ENCODE assay signal across 18 cellular contexts in genomic region chr17:81621494-81622230, GRCh38. TPM values are rescaled to one million over a fixed set of nuclear protein-coding genes. Genes with fewer than 3 reads are reported as not detected.
DNase-seq lines count a peak whose midpoint lies in the region; ATAC-seq and TF ChIP-seq lines count a peak whose summit lies in the region.
"Had no signal": no experiment of that assay in that cellular context is flagged by ENCODE, and none has a peak within 500 bp of the region (broad histone marks: within the 10 kb centered on the region; RNA-seq: fewer than 3 reads in every experiment).

No MANE protein-coding gene starts in this region.

- H3K9me3 ChIP-seq in lower lobe of right lung (no peaks in the 10 kb centered on the region), subcutaneous abdominal adipose tissue (ENCODE audit: control insufficient read depth in 5 of 5, low read length in 5 of 5) (no peaks in the 10 kb centered on the region)
- H3K9me3 ChIP-seq: mucosa of descending colon had no signal

- H3K4me3 ChIP-seq in lower lobe of right lung (no peak overlapping the region), subcutaneous abdominal adipose tissue (ENCODE audit: low read depth in 1 of 5, low read length in 5 of 5) (no peak overlapping the region)
- H3K4me3 ChIP-seq: mucosa of descending colon had no signal

- peak overlapping the region in 1 of 5 donors; percentile 19 for H3K9ac ChIP-seq in subcutaneous abdominal adipose tissue (ENCODE audit: low read length in 5 of 5)

- H3K27me3 ChIP-seq in lower lobe of right lung (ENCODE audit: low read depth) (no peaks in the 10 kb centered on the region), subcutaneous abdominal adipose tissue (ENCODE audit: control insufficient read depth in 5 of 5, insufficient read depth in 4 of 5, low read length in 5 of 5) (no peaks in the 10 kb centered on the region)

- intact Hi-C loops in lower lobe of right lung (cut with DNase I) = no loop called here

- peaks cover 82% of the 10 kb centered on the region for H3K36me3 ChIP-seq in lower lobe of right lung
- H3K36me3 ChIP-seq in subcutaneous abdominal adipose tissue (ENCODE audit: control insufficient read depth in 5 of 5, insufficient read depth in 5 of 5, low read length in 5 of 5) = peaks cover 0 to 69% (median 62%) of the 10 kb centered on the region in 5 donors

- peak; percentile 35 for ATAC-seq in esophagus mucosa
- peak; percentile 44 to 75 for ATAC-seq in lower lobe of right lung
- no peak for ATAC-seq in GM21723 (IDR thresholded peaks at IDR 0.05; ENCODE audit: unreplicated experiment)
- no peak for ATAC-seq in HG02981 (IDR thresholded peaks at IDR 0.05; ENCODE audit: unreplicated experiment)
- ATAC-seq: effector memory CD8-positive, alpha-beta T cell; mucosa of descending colon; stimulated activated memory B cell treated with anti-CD40 and anti-IgM and Interleukin-4, amounts not matched to agents 10 μg/mL and 1 μg/mL and 100 μg/mL, for 72 hours had no signal

- DNase-seq in lower lobe of right lung (no peak), NOMO-1 treated with dmso at 0.1 percent for 144 hours (lab: John Stamatoyannopoulos, UW; ENCODE audit: unreplicated experiment) (no peak), glomerular visceral epithelial cell (ENCODE audit: extremely low spot score) (no peak)
- DNase-seq: activated CD4-positive, alpha-beta T cell treated with anti-CD3 and anti-CD28 coated beads, Interleukin-2, amount 10 ng/mL, durations not matched to agents 7 days and 5 days; activated CD8-positive, alpha-beta memory T cell treated with anti-CD3 and anti-CD28 coated beads, Interleukin-2, amount 50 U/mL, for 4 hours; effector memory CD8-positive, alpha-beta T cell; hypothalamus; mucosa of descending colon; NCI-H1092 treated with DMSO at 0.1 percent for 48 hours; NCI-H510A treated with DMSO at 0.1 percent for 48 hours; retina; trophoblast cell had no signal

- H3K27ac ChIP-seq in VCaP = peak overlapping the region; percentile 9
- peak overlapping the region; percentile 13 for H3K27ac ChIP-seq in lower lobe of right lung
- H3K27ac ChIP-seq in subcutaneous abdominal adipose tissue (ENCODE audit: low read depth, low read length) = peak overlapping the region; percentile 1

- TF ChIP-seq CTCF in VCaP (conservative IDR thresholded peaks at IDR 0.05) (no peak), lower lobe of right lung (IDR thresholded peaks at IDR 0.05) (no peak)

- H3K4me1 ChIP-seq in lower lobe of right lung (no peaks in the 10 kb centered on the region), subcutaneous abdominal adipose tissue (ENCODE audit: control insufficient read depth in 5 of 5, insufficient read depth in 5 of 5, low read length in 5 of 5) (peaks cover 4 to 15% (median 12%) of the 10 kb centered on the region in 5 donors)

RNA-seq across cellular contexts. Expression of gene NPLOC4, which starts 15.2 kb away (rescaled TPM):
- total RNA-seq in esophagus mucosa (92.8 TPM), lower lobe of right lung (69.6 TPM)

RNA-seq across cellular contexts. Expression of gene TSPAN10, which starts 15.3 kb away (rescaled TPM):
- total RNA-seq in esophagus mucosa = 2.2 TPM
- 1.1 TPM for total RNA-seq in lower lobe of right lung

RNA-seq across cellular contexts. Expression of gene PDE6G, which starts 34.7 kb away (rescaled TPM):
- total RNA-seq in esophagus mucosa (not detected), lower lobe of right lung (2.0 TPM)

RNA-seq across cellular contexts. Expression of gene OXLD1, which starts 44.7 kb away (rescaled TPM):
- total RNA-seq in esophagus mucosa = 22.4 TPM
- total RNA-seq in lower lobe of right lung = 29.7 TPM

RNA-seq across cellular contexts. Expression of gene CCDC137, which starts 44.9 kb away (rescaled TPM):
- 21.4 TPM for total RNA-seq in esophagus mucosa
- 12.8 TPM for total RNA-seq in lower lobe of right lung

Comparison
In these comparisons a context has a peak if more than half of its experiments do, and no peak if none do; other contexts are left out.
1. ATAC-seq: peak in esophagus mucosa (single experiment) and lower lobe of right lung (2 of 2); none in GM21723 (single experiment) and HG02981 (single experiment).
2. Peak in every context shown above with its lines, with median percentiles within 50 percentile points of each other: H3K27ac ChIP-seq.